Comparison of ENCODE assay signal across 11 cellular contexts in genomic region chr11:20474176-20474950, GRCh38.
DNase-seq lines count a peak whose midpoint lies in the region; ATAC-seq and TF ChIP-seq lines count a peak whose summit lies in the region.
"Had no signal": no experiment of that assay in that cellular context is flagged by ENCODE, and none has a peak within 500 bp of the region (broad histone marks: within the 10 kb centered on the region; RNA-seq: fewer than 3 reads in every experiment).

No MANE protein-coding gene starts in this region.

- no peak overlapping the region for H3K4me3 ChIP-seq in lower leg skin (ENCODE audit: low read depth, poor library complexity, severe bottlenecking)

- H3K4me1 Mint-ChIP-seq in CD14-positive monocyte: peaks cover 29% of the 10 kb centered on the region
- peaks cover 13 to 43% (median 33%) of the 10 kb centered on the region in 4 donors for H3K4me1 Mint-ChIP-seq in naive thymus-derived CD8-positive, alpha-beta T cell

- H3K27ac Mint-ChIP-seq in CD14-positive monocyte: peak overlapping the region in 6 of 7 donors; percentile 40 to 78 (median 52)
- no peak overlapping the region for H3K27ac Mint-ChIP-seq in naive thymus-derived CD8-positive, alpha-beta T cell
- H3K27ac Mint-ChIP-seq: activated CD4-positive, alpha-beta memory T cell treated with anti-CD3 and anti-CD28 coated beads for 36 hours had no signal

- no peak for DNase-seq in CD14-positive monocyte (ENCODE audit: low spot score)
- peak; percentile 9 to 27 for DNase-seq in dermis microvascular lymphatic vessel endothelial cell (ENCODE audit: low read depth in 2 of 2)
- peak; percentile 17 to 77 for DNase-seq in lower leg skin (ENCODE audit: low spot score in 2 of 2)
- DNase-seq in naive thymus-derived CD8-positive, alpha-beta T cell: no peak
- no peak for DNase-seq in AG20443 (ENCODE audit: low spot score)
- no peak for DNase-seq in activated gamma-delta T cell treated with Interleukin-2 at 50 U/mL for 16 hours
- DNase-seq: activated CD4-positive, alpha-beta memory T cell treated with anti-CD3 and anti-CD28 coated beads for 36 hours; NCI-H748 treated with DMSO at 0.1 percent for 48 hours; SW 1271 had no signal

- TF ChIP-seq POLR2A in lower leg skin (IDR thresholded peaks at IDR 0.05): no peak

- TF ChIP-seq CTCF in CD14-positive monocyte (IDR thresholded peaks at IDR 0.05) (no peak), lower leg skin (IDR thresholded peaks at IDR 0.05) (no peak)

- intact Hi-C loops in CD14-positive monocyte (cut with micrococcal nuclease): no loop called here
- intact Hi-C loops in lower leg skin (cut with DNase I; ENCODE audit: low total_unique reads): no loop called here

- peaks cover 0 to 4% (median 0%) of the 10 kb centered on the region in 7 donors for H3K9me3 Mint-ChIP-seq in CD14-positive monocyte
- H3K9me3 Mint-ChIP-seq in naive thymus-derived CD8-positive, alpha-beta T cell: peaks cover 0 to 4% (median 0%) of the 10 kb centered on the region in 9 donors

- H3K27me3 Mint-ChIP-seq in CD14-positive monocyte (ENCODE audit: low read depth in 3 of 3): peaks cover 0 to 2% (median 0%) of the 10 kb centered on the region in 3 donors
- H3K27me3 Mint-ChIP-seq in naive thymus-derived CD8-positive, alpha-beta T cell: no peaks in the 10 kb centered on the region
- H3K27me3 Mint-ChIP-seq: activated CD4-positive, alpha-beta memory T cell treated with anti-CD3 and anti-CD28 coated beads for 36 hours had no signal

- POLR2A ChIA-PET in naive thymus-derived CD8-positive, alpha-beta T cell (lab: Charles Lee): interaction anchor here (1.1 kb wide), 1 partner anchor 14 kb away, joined by 3 read pairs; no protein-coding TSS in a partner anchor

- peak; percentile 25 for ATAC-seq in HG03432 (IDR thresholded peaks at IDR 0.05; ENCODE audit: unreplicated experiment)
- ATAC-seq in naive thymus-derived CD8-positive, alpha-beta T cell: no peak
- no peak for ATAC-seq in GM18858 (IDR thresholded peaks at IDR 0.05; ENCODE audit: unreplicated experiment)

- H3K36me3 Mint-ChIP-seq in CD14-positive monocyte: peaks cover 21 to 27% of the 10 kb centered on the region in 2 donors
- peaks cover under 1 to 58% (median 50%) of the 10 kb centered on the region in 3 donors for H3K36me3 Mint-ChIP-seq in naive thymus-derived CD8-positive, alpha-beta T cell

- peak overlapping the region; percentile 46 to 50 for H3K4me3 Mint-ChIP-seq in CD14-positive monocyte
- H3K4me3 Mint-ChIP-seq in naive thymus-derived CD8-positive, alpha-beta T cell: no peak overlapping the region
- H3K4me3 Mint-ChIP-seq: activated CD4-positive, alpha-beta memory T cell treated with anti-CD3 and anti-CD28 coated beads for 36 hours had no signal

- 65 to 67% methylated on average over 7 of the region's 7 CpGs for WGBS in lower leg skin, 2 donors

Comparison
In these comparisons a context has a peak if more than half of its experiments do, and no peak if none do; other contexts are left out.
1. DNase-seq: peak in dermis microvascular lymphatic vessel endothelial cell (2 of 2) and lower leg skin (2 of 2); none in CD14-positive monocyte (single experiment), naive thymus-derived CD8-positive, alpha-beta T cell (0 of 10), AG20443 (single experiment) and activated gamma-delta T cell treated with Interleukin-2 at 50 U/mL for 16 hours (single experiment).
2. H3K27ac Mint-ChIP-seq: peak in CD14-positive monocyte (6 of 7); none in naive thymus-derived CD8-positive, alpha-beta T cell (0 of 10).
3. H3K4me3 Mint-ChIP-seq: peak in CD14-positive monocyte (2 of 2); none in naive thymus-derived CD8-positive, alpha-beta T cell (0 of 10).